13 cellular contexts compared by ENCODE assay signal in genomic region chr12:79615596-79616560, GRCh38.
DNase-seq lines count a peak whose midpoint lies in the region; ATAC-seq and TF ChIP-seq lines count a peak whose summit lies in the region.
"Had no signal": no experiment of that assay in that cellular context is flagged by ENCODE, and none has a peak within 500 bp of the region (broad histone marks: within the 10 kb centered on the region; RNA-seq: fewer than 3 reads in every experiment).

No MANE protein-coding gene starts in this region.

- no peak overlapping the region for H3K27ac ChIP-seq in prostate gland

- H3K9me3 ChIP-seq in prostate gland: no peaks in the 10 kb centered on the region

- TF ChIP-seq POLR2A in prostate gland (IDR thresholded peaks at IDR 0.05): no peak

- TF ChIP-seq CTCF in osteocyte (IDR thresholded peaks at IDR 0.05) (no peak), prostate gland (IDR thresholded peaks at IDR 0.05) (no peak)

- H3K36me3 ChIP-seq in prostate gland: no peaks in the 10 kb centered on the region

- H3K27me3 Mint-ChIP-seq in osteocyte (ENCODE audit: unreplicated experiment): no peaks in the 10 kb centered on the region
- H3K27me3 Mint-ChIP-seq: IgD-negative memory B cell had no signal

- peak overlapping the region; percentile 53 for H3K27ac Mint-ChIP-seq in osteocyte (ENCODE audit: unreplicated experiment)
- H3K27ac Mint-ChIP-seq: IgD-negative memory B cell had no signal

- no peak overlapping the region for H3K4me3 ChIP-seq in prostate gland

- intact Hi-C loops in prostate gland (cut with DNase I): no loop called here

- no peaks in the 10 kb centered on the region for H3K4me1 ChIP-seq in prostate gland (replicated peaks)

- H3K9me3 Mint-ChIP-seq in osteocyte (ENCODE audit: unreplicated experiment): no peaks in the 10 kb centered on the region
- H3K9me3 Mint-ChIP-seq: IgD-negative memory B cell had no signal

- H3K4me3 Mint-ChIP-seq in osteocyte (ENCODE audit: unreplicated experiment): no peak overlapping the region

- H3K36me3 Mint-ChIP-seq in osteocyte (ENCODE audit: unreplicated experiment): peaks cover 25% of the 10 kb centered on the region

- no peaks in the 10 kb centered on the region for H3K27me3 ChIP-seq in prostate gland (replicated peaks; ENCODE audit: insufficient read depth)

- 67% methylated on average over 7 of the region's 7 CpGs for WGBS in prostate gland

- peak; percentile 56 for ATAC-seq in GM19372 (IDR thresholded peaks at IDR 0.05; ENCODE audit: low read depth, unreplicated experiment)
- peak; percentile 74 for ATAC-seq in HG02759 (IDR thresholded peaks at IDR 0.05; ENCODE audit: unreplicated experiment)
- peak; percentile 57 for ATAC-seq in HG03521 (IDR thresholded peaks at IDR 0.05; ENCODE audit: unreplicated experiment)
- ATAC-seq: SK-N-SH treated with all-trans-retinoic acid at 6 μM for 48 hours had no signal

- H3K4me1 Mint-ChIP-seq in osteocyte (ENCODE audit: unreplicated experiment): peaks cover 31% of the 10 kb centered on the region

- DNase-seq in osteocyte (ENCODE audit: extremely low spot score, unreplicated experiment) (no peak), prostate gland (ENCODE audit: low spot score) (no peak), NCI-H345 treated with DMSO at 0.1 percent for 48 hours (lab: John Stamatoyannopoulos, UW; ENCODE audit: unreplicated experiment) (no peak), RPMI8226 (no peak)
- DNase-seq: activated CD4-positive, alpha-beta T cell treated with anti-CD3 and anti-CD28 coated beads, Interleukin-2, amount 50 U/mL, for 48 hours; amygdala; Calu3; stimulated activated CD4-positive, alpha-beta T cell treated with anti-CD3 and anti-CD28 coated beads, Interleukin-4, amount 100 ng/mL, for 4 hours had no signal
